Comparison of ENCODE assay signal across 9 cellular contexts in genomic region chr6:150881911-150882481, GRCh38. TPM values are rescaled to one million over a fixed set of nuclear protein-coding genes. Genes with fewer than 3 reads are reported as not detected.
DNase-seq lines count a peak whose midpoint lies in the region; ATAC-seq and TF ChIP-seq lines count a peak whose summit lies in the region.
"Had no signal": no experiment of that assay in that cellular context is flagged by ENCODE, and none has a peak within 500 bp of the region (broad histone marks: within the 10 kb centered on the region; RNA-seq: fewer than 3 reads in every experiment).

No MANE protein-coding gene starts in this region.

- H3K36me3 ChIP-seq in adipocyte (ENCODE audit: control insufficient read depth, insufficient read depth, low read length, severe bottlenecking), result peaks cover 56% of the 10 kb centered on the region
- no peaks in the 10 kb centered on the region for H3K36me3 ChIP-seq in left ventricle myocardium inferior
- H3K36me3 ChIP-seq in gastrocnemius medialis, result no peaks in the 10 kb centered on the region

- H3K4me1 ChIP-seq in adipocyte (ENCODE audit: control insufficient read depth, insufficient read depth, low read length) (peaks cover 25% of the 10 kb centered on the region), left ventricle myocardium inferior (peaks cover 21% of the 10 kb centered on the region), gastrocnemius medialis (no peaks in the 10 kb centered on the region)

- H3K27me3 ChIP-seq in adipocyte (replicated peaks; ENCODE audit: control insufficient read depth, insufficient read depth, low read length) (no peaks in the 10 kb centered on the region), left ventricle myocardium inferior (ENCODE audit: low read depth) (no peaks in the 10 kb centered on the region), gastrocnemius medialis (no peaks in the 10 kb centered on the region)

- in situ Hi-C loops in gastrocnemius medialis (cut with MboI; ENCODE audit: low sequenced_read_pairs in 4 of 4), result loop anchor here in 2 of 4 donors (25.0 kb wide), 1 partner anchor 605 kb away; the partner anchor contains the start of gene CCDC170 (in 2 of the 2)

- H3K27ac ChIP-seq in left ventricle myocardium inferior (replicated peaks) (peak overlapping the region; percentile 82), gastrocnemius medialis (peak overlapping the region in 3 of 4 donors; percentile 18 to 32 (median 19))

- H3K4me3 ChIP-seq in adipocyte (ENCODE audit: low read length), result peak overlapping the region; percentile 50
- H3K4me3 ChIP-seq in left ventricle myocardium inferior, result no peak overlapping the region
- no peak overlapping the region for H3K4me3 ChIP-seq in gastrocnemius medialis

- intact Hi-C loops in left ventricle myocardium inferior (cut with micrococcal nuclease) (no loop called here), gastrocnemius medialis (cut with DNase I; ENCODE audit: low total_unique reads) (no loop called here)

- no peak for TF ChIP-seq POLR2A in gastrocnemius medialis (IDR thresholded peaks at IDR 0.05)

- ATAC-seq in gastrocnemius medialis, result peak; percentile 73 to 77
- no peak for ATAC-seq in HG02885 (IDR thresholded peaks at IDR 0.05; ENCODE audit: poor library complexity, unreplicated experiment)
- ATAC-seq: activated CD4-positive, CD25-positive, alpha-beta regulatory T cell treated with anti-CD3 and anti-CD28 coated beads, Interleukin-2, amount 50 U/mL, for 24 hours had no signal

- H3K9ac ChIP-seq in adipocyte (ENCODE audit: low read length), result peak overlapping the region; percentile 78

- TF ChIP-seq CTCF in left ventricle myocardium inferior (IDR thresholded peaks at IDR 0.05; ENCODE audit: borderline replicate concordance), result no peak
- no peak for TF ChIP-seq CTCF in gastrocnemius medialis (IDR thresholded peaks at IDR 0.05 in 4 of 5, conservative IDR thresholded peaks at IDR 0.05 in 1 of 5)

- DNase-seq in HCEC 1CT, result peak; percentile 79
- DNase-seq in adipocyte (ENCODE audit: low read depth), result peak; percentile 84
- DNase-seq in left ventricle myocardium inferior, result peak; percentile 57
- no peak for DNase-seq in gastrocnemius medialis
- no peak for DNase-seq in stimulated activated CD4-positive, alpha-beta T cell treated with anti-CD3 and anti-CD28 coated beads, Interleukin-2, amount 100 ng/mL, for 24 hours
- no peak for DNase-seq in effector CD8-positive, alpha-beta T cell (lab: John Stamatoyannopoulos, UW)
- no peak for DNase-seq in stimulated activated naive CD4-positive, alpha-beta T cell (lab: John Stamatoyannopoulos, UW)

- no peaks in the 10 kb centered on the region for H3K9me3 ChIP-seq in adipocyte (ENCODE audit: control insufficient read depth, low read length)
- no peaks in the 10 kb centered on the region for H3K9me3 ChIP-seq in left ventricle myocardium inferior (replicated peaks)
- H3K9me3 ChIP-seq in gastrocnemius medialis, result no peaks in the 10 kb centered on the region

RNA-seq across cellular contexts. Expression of gene MTHFD1L, which starts 16.5 kb away (rescaled TPM):
- 3.1 TPM for total RNA-seq in left ventricle myocardium inferior
- 1 to 10 TPM in 1 of 4 donors, under 1 TPM in 2, not detected in 1; 0.35 to 1.6 (median 0.59) TPM for total RNA-seq in gastrocnemius medialis

Comparison
In these comparisons a context has a peak if more than half of its experiments do, and no peak if none do; other contexts are left out.
1. DNase-seq: peak in HCEC 1CT (single experiment), adipocyte (single experiment) and left ventricle myocardium inferior (single experiment); none in gastrocnemius medialis (0 of 2), stimulated activated CD4-positive, alpha-beta T cell treated with anti-CD3 and anti-CD28 coated beads, Interleukin-2, amount 100 ng/mL, for 24 hours (0 of 2), effector CD8-positive, alpha-beta T cell (single experiment) and stimulated activated naive CD4-positive, alpha-beta T cell (0 of 6).